17 cellular contexts compared by ENCODE assay signal in the genomic region with DNA sequence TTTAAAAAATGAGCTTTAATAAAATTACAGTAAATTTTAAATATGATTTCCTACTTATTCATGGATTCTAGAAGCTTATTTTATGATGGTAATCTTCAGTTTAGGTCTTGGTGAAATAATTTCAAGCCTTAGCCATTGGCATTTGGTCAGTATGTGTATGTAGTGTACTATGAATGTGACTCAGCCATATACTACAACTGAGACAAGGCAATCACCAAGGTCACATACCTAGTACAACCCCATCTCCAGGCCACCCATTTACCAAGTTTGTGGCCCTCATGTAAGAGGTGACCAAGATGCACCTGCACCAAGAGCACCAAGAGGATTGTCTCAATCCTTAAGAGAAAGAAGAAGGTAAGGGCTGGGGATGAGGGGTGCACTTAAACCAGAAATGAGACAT. TPM values are rescaled to one million over a fixed set of nuclear protein-coding genes. Genes with fewer than 3 reads are reported as not detected.
A peak's percentile ranks its signal among the peaks of the same experiment; 100 is the strongest.
DNase-seq lines count a peak whose midpoint lies in the region; ATAC-seq and TF ChIP-seq lines count a peak whose summit lies in the region.
"Had no signal": no experiment of that assay in that cellular context is flagged by ENCODE, and none has a peak within 500 bp of the region (broad histone marks: within the 10 kb centered on the region; RNA-seq: fewer than 3 reads in every experiment).

No MANE protein-coding gene starts in this region.

- DNase-seq in NCI-H187 (lab: John Stamatoyannopoulos, UW) (no peak), DMS53 (lab: John Stamatoyannopoulos, UW) (no peak)
- DNase-seq: activated CD8-positive, alpha-beta memory T cell treated with anti-CD3 and anti-CD28 coated beads, Interleukin-2, amount 50 U/mL, for 48 hours; CD4-positive, alpha-beta T cell; naive B cell; NCI-H2171; posterior cingulate gyrus; stimulated activated naive B cell treated with anti-CD40 and anti-IgM and Interleukin-4, amounts not matched to agents 10 μg/mL and 1 μg/mL and 100 μg/mL, for 72 hours; trophoblast cell had no signal

- TF ChIP-seq CTCF in gastroesophageal sphincter (IDR thresholded peaks at IDR 0.05), result no peak

- no peak for TF ChIP-seq POLR2A in gastroesophageal sphincter (IDR thresholded peaks at IDR 0.05)

- TF ChIP-seq EP300 in gastroesophageal sphincter (IDR thresholded peaks at IDR 0.05), result no peak

- ATAC-seq in GM18907 (IDR thresholded peaks at IDR 0.05; ENCODE audit: unreplicated experiment), result peak; percentile 54
- peak; percentile 64 for ATAC-seq in HG02610 (IDR thresholded peaks at IDR 0.05; ENCODE audit: unreplicated experiment)
- ATAC-seq in HG03378 (IDR thresholded peaks at IDR 0.05; ENCODE audit: unreplicated experiment), result peak; percentile 50
- no peak for ATAC-seq in gastroesophageal sphincter
- ATAC-seq in GM18873 (IDR thresholded peaks at IDR 0.05; ENCODE audit: low FRiP score, unreplicated experiment), result no peak
- ATAC-seq: stimulated activated naive B cell treated with anti-CD40 and anti-IgM and Interleukin-4, amounts not matched to agents 10 μg/mL and 1 μg/mL and 100 μg/mL, for 72 hours had no signal

- H3K27me3 ChIP-seq in BLaER1, result no peaks in the 10 kb centered on the region
- H3K27me3 ChIP-seq in gastroesophageal sphincter, result no peaks in the 10 kb centered on the region

- no peaks in the 10 kb centered on the region for H3K36me3 ChIP-seq in BLaER1
- peaks cover 0 to 44% of the 10 kb centered on the region in 2 donors for H3K36me3 ChIP-seq in gastroesophageal sphincter

- H3K9me3 ChIP-seq in BLaER1 (no peaks in the 10 kb centered on the region), gastroesophageal sphincter (no peaks in the 10 kb centered on the region)
- H3K9me3 ChIP-seq: HAP-1 had no signal

- H3K4me3 ChIP-seq in BLaER1, result no peak overlapping the region
- no peak overlapping the region for H3K4me3 ChIP-seq in gastroesophageal sphincter
- H3K4me3 ChIP-seq: HAP-1 had no signal

- H3K4me2 ChIP-seq in BLaER1, result peak overlapping the region; percentile 61

- 0 out of 2 replicates have a peak overlapping the region, but pooled peaks have one; percentile 9 for H3K27ac ChIP-seq in BLaER1
- peak overlapping the region in 1 of 4 donors; percentile 29 for H3K27ac ChIP-seq in gastroesophageal sphincter

- no peak overlapping the region for H3K9ac ChIP-seq in BLaER1

- H3K4me1 ChIP-seq in BLaER1 (peaks cover 20% of the 10 kb centered on the region), gastroesophageal sphincter (peaks cover 0 to 40% (median 6%) of the 10 kb centered on the region in 3 donors)

- no peaks in the 10 kb centered on the region for H4K20me1 ChIP-seq in BLaER1

RNA-seq across cellular contexts. Expression of a gene that starts 54.8 kb away (rescaled TPM):
- total RNA-seq in gastroesophageal sphincter, result 10 to 100 TPM in 3 of 4 donors, 1 to 10 TPM in 1; 8.5 to 88.4 (median 18.6) TPM
- total RNA-seq: CD4-positive, alpha-beta T cell; Daoy had no signal

Comparison
In these comparisons a context has a peak if more than half of its experiments do, and no peak if none do; other contexts are left out.
1. ATAC-seq: peak in GM18907 (single experiment), HG02610 (single experiment) and HG03378 (single experiment); none in gastroesophageal sphincter (single experiment) and GM18873 (single experiment).